ENCODE assay signal across 9 cellular contexts in the genomic region with DNA sequence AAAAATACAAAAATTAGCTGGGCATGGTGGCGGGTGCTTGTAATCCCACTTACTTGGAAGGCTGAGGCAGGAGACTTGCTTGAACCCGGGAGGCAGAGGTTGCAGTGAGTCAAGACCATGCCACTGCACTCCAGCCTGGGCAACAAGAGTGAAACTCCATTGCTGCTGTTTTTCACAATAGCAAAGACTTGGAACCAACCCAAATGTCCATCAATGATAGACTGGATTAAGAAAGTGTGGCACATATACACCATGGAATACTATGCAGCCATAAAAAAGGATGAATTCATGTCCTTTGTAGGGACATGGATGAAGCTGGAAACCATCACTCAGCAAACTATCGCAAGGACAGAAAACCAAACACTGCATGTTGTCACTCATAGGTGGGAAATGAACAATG. TPM values are rescaled to one million over a fixed set of nuclear protein-coding genes. Genes with fewer than 3 reads are reported as not detected.
"Had no signal": no experiment of that assay in that cellular context is flagged by ENCODE, and none has a peak within 500 bp of the region (broad histone marks: within the 10 kb centered on the region; RNA-seq: fewer than 3 reads in every experiment).

No MANE protein-coding gene starts in this region.

RNA-seq across cellular contexts. Expression of a gene that starts 41.8 kb away (rescaled TPM):
- total RNA-seq: kidney, lower lobe of right lung, lung microvascular endothelial cell, mesenteric fat pad had no signal
- polyA plus RNA-seq: immature natural killer cell had no signal

RNA-seq across cellular contexts. Expression of a gene that starts 50.3 kb away (rescaled TPM):
- total RNA-seq: left lobe of liver, liver, lung microvascular endothelial cell, mesenteric fat pad, mononuclear cell, mucosa of gallbladder had no signal
- polyA plus RNA-seq: liver had no signal
